In genomic region chr5:139575313-139575646, GRCh38 we compare ENCODE assay signal across 13 cellular contexts. TPM values are rescaled to one million over a fixed set of nuclear protein-coding genes. Genes with fewer than 3 reads are reported as not detected.
DNase-seq lines count a peak whose midpoint lies in the region; ATAC-seq, FAIRE-seq and TF ChIP-seq lines count a peak whose summit lies in the region.
"Had no signal": no experiment of that assay in that cellular context is flagged by ENCODE, and none has a peak within 500 bp of the region (broad histone marks: within the 10 kb centered on the region; RNA-seq: fewer than 3 reads in every experiment).

No MANE protein-coding gene starts in this region.

- POLR2A ChIA-PET in OCI-LY7 (lab: Charles Lee), result interaction anchor here (0.5 to 2.2 kb wide), 6 partner anchors 10 to 87 kb away, joined by 3 to 12 read pairs (median 3); partner anchors contain the start of gene UBE2D2
- POLR2A ChIA-PET in GM12878 (lab: Charles Lee), result interaction anchor here (0.5 to 3.6 kb wide), 9 partner anchors 10 to 283 kb away, joined by 3 to 26 read pairs (median 5); partner anchors contain the start of gene UBE2D2

- H3K4me3 ChIP-seq in OCI-LY7 (ENCODE audit: low read depth, low read length, poor library complexity, severe bottlenecking) (peak overlapping the region; percentile 42), GM12878 (0 out of 2 replicates have a peak overlapping the region, but pooled peaks have one; percentile 28)

- no peaks in the 10 kb centered on the region for H3K9me3 ChIP-seq in OCI-LY7 (ENCODE audit: low read length)
- H3K9me3 ChIP-seq in GM12878 (replicated peaks; ENCODE audit: control insufficient read depth, insufficient read depth, low read length), result no peaks in the 10 kb centered on the region; the same call in 2 of the 3 replicates

- intact Hi-C loops in OCI-LY7 (cut with micrococcal nuclease; ENCODE audit: unreplicated experiment) (loop anchor here (1.0 kb wide), 4 partner anchors 10 to 115 kb away; partner anchors contain the start of gene UBE2D2), GM12878 (cut with micrococcal nuclease; ENCODE audit: unreplicated experiment) (loop anchor here (2.0 to 5.0 kb wide), 2 partner anchors 38 to 192 kb away; no protein-coding TSS in a partner anchor)

- peak overlapping the region; percentile 95 for H3K27ac Mint-ChIP-seq in activated naive CD4-positive, alpha-beta T cell treated with anti-CD3 and anti-CD28 coated beads, Interleukin-2, amount 10 ng/mL, durations not matched to agents 7 days and 5 days
- H3K27ac Mint-ChIP-seq in stimulated activated naive CD8-positive, alpha-beta T cell treated with anti-CD3 and anti-CD28 coated beads, Interleukin-15, amount 100 ng/mL, for 72 hours, result no peak overlapping the region

- TF ChIP-seq RAD21 in GM12878 (IDR thresholded peaks at IDR 0.05; ENCODE audit: insufficient read depth, low read depth, low read length), result no peak

- RAD21 ChIA-PET in GM12878 (lab: Charles Lee; ENCODE audit: unreplicated experiment), result interaction anchor here (0.8 to 3.2 kb wide), 25 partner anchors 10 to 172 kb away, joined by 3 to 29 read pairs (median 4); partner anchors contain the start of gene UBE2D2

- in situ Hi-C loops in GM12878 (cut with MboI), result no loop called here

- peaks cover 41% of the 10 kb centered on the region for H4K20me1 ChIP-seq in OCI-LY7 (ENCODE audit: insufficient read depth, low read length)
- peaks cover 11% of the 10 kb centered on the region for H4K20me1 ChIP-seq in GM12878 (ENCODE audit: control insufficient read depth, insufficient read depth)

- DNase-seq in activated naive CD4-positive, alpha-beta T cell treated with anti-CD3 and anti-CD28 coated beads, Interleukin-2, amount 10 ng/mL, durations not matched to agents 7 days and 5 days, result no peak
- no peak for DNase-seq in activated naive CD4-positive, alpha-beta T cell treated with Interleukin-2 at 50 U/mL for 16 hours
- DNase-seq in OCI-LY7 (ENCODE audit: low spot score), result no peak
- DNase-seq in GM12878 (ENCODE audit: low read depth, low spot score), result no peak
- no peak for DNase-seq in stimulated activated naive CD8-positive, alpha-beta T cell treated with anti-CD3 and anti-CD28 coated beads, Interleukin-15, amount 100 ng/mL, for 72 hours
- no peak for DNase-seq in NCI-H446 (lab: John Stamatoyannopoulos, UW)
- DNase-seq: endodermal cell; posterior cingulate gyrus; stimulated activated naive B cell treated with anti-CD40 and anti-IgM and Interleukin-4, amounts not matched to agents 10 μg/mL and 1 μg/mL and 100 μg/mL, for 72 hours had no signal

- H3K27me3 ChIP-seq in GM12878 (replicated peaks in 1 of 2; ENCODE audit: control insufficient read depth in 2 of 2, insufficient read depth in 2 of 2, low read length in 1 of 2), result no peaks in the 10 kb centered on the region

- TF ChIP-seq POLR2A in GM12878 (IDR thresholded peaks at IDR 0.05; ENCODE audit: low read depth, low read length), result no peak

- peak overlapping the region; percentile 72 for H3K27ac ChIP-seq in OCI-LY7 (ENCODE audit: low read depth, low read length, poor library complexity, severe bottlenecking)
- peak overlapping the region; percentile 9; the same call in 1 of the 2 replicates for H3K27ac ChIP-seq in GM12878 (ENCODE audit: control insufficient read depth, insufficient read depth)

- H3K4me3 Mint-ChIP-seq in activated naive CD4-positive, alpha-beta T cell treated with anti-CD3 and anti-CD28 coated beads, Interleukin-2, amount 10 ng/mL, durations not matched to agents 7 days and 5 days, result no peak overlapping the region
- peak overlapping the region; percentile 13 to 48 for H3K4me3 Mint-ChIP-seq in stimulated activated naive CD8-positive, alpha-beta T cell treated with anti-CD3 and anti-CD28 coated beads, Interleukin-15, amount 100 ng/mL, for 72 hours
- H3K4me3 Mint-ChIP-seq: endodermal cell; stimulated activated naive B cell treated with anti-CD40 and anti-IgM and Interleukin-4, amounts not matched to agents 10 μg/mL and 1 μg/mL and 100 μg/mL, for 72 hours had no signal

- H3K4me1 Mint-ChIP-seq in activated naive CD4-positive, alpha-beta T cell treated with anti-CD3 and anti-CD28 coated beads, Interleukin-2, amount 10 ng/mL, durations not matched to agents 7 days and 5 days, result peaks cover 73% of the 10 kb centered on the region
- peaks cover 68% of the 10 kb centered on the region for H3K4me1 Mint-ChIP-seq in stimulated activated naive CD8-positive, alpha-beta T cell treated with anti-CD3 and anti-CD28 coated beads, Interleukin-15, amount 100 ng/mL, for 72 hours

- TF ChIP-seq CTCF in OCI-LY7 (conservative IDR thresholded peaks at IDR 0.05; ENCODE audit: low read length) (peak; percentile 28; the same call in 1 of the 2 replicates), GM12878 (IDR thresholded peaks at IDR 0.05 in 2 of 3, conservative IDR thresholded peaks at IDR 0.05 in 1 of 3; ENCODE audit: control insufficient read depth in 2 of 3, extremely low read depth in 1 of 3, insufficient read depth in 1 of 3, low read depth in 3 of 3, low read length in 3 of 3) (no peak)

- no peaks in the 10 kb centered on the region for H3K27me3 Mint-ChIP-seq in activated naive CD4-positive, alpha-beta T cell treated with anti-CD3 and anti-CD28 coated beads, Interleukin-2, amount 10 ng/mL, durations not matched to agents 7 days and 5 days
- H3K27me3 Mint-ChIP-seq in stimulated activated naive CD8-positive, alpha-beta T cell treated with anti-CD3 and anti-CD28 coated beads, Interleukin-15, amount 100 ng/mL, for 72 hours, result no peaks in the 10 kb centered on the region
- H3K27me3 Mint-ChIP-seq: stimulated activated naive B cell treated with anti-CD40 and anti-IgM and Interleukin-4, amounts not matched to agents 10 μg/mL and 1 μg/mL and 100 μg/mL, for 72 hours had no signal

- WGBS in GM12878 (ENCODE audit: insufficient coverage, insufficient replicate concordance, low lambda C conversion rate, missing lambda C conversion rate), result 31% methylated on average over 2 of the region's 2 CpGs

- peaks cover 74% of the 10 kb centered on the region for H3K36me3 ChIP-seq in OCI-LY7 (ENCODE audit: insufficient read depth, low read length)
- H3K36me3 ChIP-seq in GM12878 (ENCODE audit: control insufficient read depth in 2 of 2, insufficient read depth in 2 of 2, low read length in 1 of 2), result peaks cover 0 to 3% of the 10 kb centered on the region in 2 experiments; a peak in 1 of 4 replicates

- ATAC-seq in GM12878 (no peak), HG03469 (IDR thresholded peaks at IDR 0.05; ENCODE audit: unreplicated experiment) (no peak), HG03521 (IDR thresholded peaks at IDR 0.05; ENCODE audit: unreplicated experiment) (no peak)
- no peak for ATAC-seq in stimulated activated naive CD8-positive, alpha-beta T cell treated with anti-CD3 and anti-CD28 coated beads, Interleukin-15, amount 100 ng/mL, for 72 hours

- no TSS peak for BruUV-seq in OCI-LY7 (replicated peaks; lab: Mats Ljungman, UMichigan)
- BruUV-seq in GM12878 (replicated peaks; lab: Mats Ljungman, UMichigan), result no TSS peak

- H3K79me2 ChIP-seq in OCI-LY7 (ENCODE audit: insufficient read depth, low read depth, low read length) (peaks cover 100% of the 10 kb centered on the region), GM12878 (ENCODE audit: control insufficient read depth, insufficient read depth, low read length) (peaks cover 80% of the 10 kb centered on the region)

- no peak overlapping the region for H2AFZ ChIP-seq in OCI-LY7 (ENCODE audit: low read length)
- no peak overlapping the region for H2AFZ ChIP-seq in GM12878 (ENCODE audit: control insufficient read depth, low read depth, low read length)

- peaks cover 79% of the 10 kb centered on the region for H3K4me1 ChIP-seq in OCI-LY7 (ENCODE audit: insufficient read depth, low read length, poor library complexity, severe bottlenecking)
- peaks cover 44% of the 10 kb centered on the region for H3K4me1 ChIP-seq in GM12878 (ENCODE audit: control insufficient read depth, insufficient read depth, low read length)

- no peaks in the 10 kb centered on the region for H3K9me2 ChIP-seq in OCI-LY7 (ENCODE audit: insufficient read depth, low read length)

- peak overlapping the region; percentile 64 for H3K4me2 ChIP-seq in OCI-LY7 (ENCODE audit: low read length)
- peak overlapping the region; percentile 87 for H3K4me2 ChIP-seq in GM12878 (ENCODE audit: control insufficient read depth, insufficient read depth)

- no peak overlapping the region for H3K9ac ChIP-seq in GM12878 (ENCODE audit: control insufficient read depth, insufficient read depth, low read length)

- H3K9me3 Mint-ChIP-seq in activated naive CD4-positive, alpha-beta T cell treated with anti-CD3 and anti-CD28 coated beads, Interleukin-2, amount 10 ng/mL, durations not matched to agents 7 days and 5 days, result no peaks in the 10 kb centered on the region
- no peaks in the 10 kb centered on the region for H3K9me3 Mint-ChIP-seq in stimulated activated naive CD8-positive, alpha-beta T cell treated with anti-CD3 and anti-CD28 coated beads, Interleukin-15, amount 100 ng/mL, for 72 hours
- H3K9me3 Mint-ChIP-seq: endodermal cell; stimulated activated naive B cell treated with anti-CD40 and anti-IgM and Interleukin-4, amounts not matched to agents 10 μg/mL and 1 μg/mL and 100 μg/mL, for 72 hours had no signal

- SMC1A ChIA-PET in GM12878 (lab: Charles Lee; ENCODE audit: uncharacterized antibody, unreplicated experiment), result interaction anchor here (0.8 to 7.3 kb wide), 25 partner anchors 11 to 191 kb away, joined by 3 to 69 read pairs (median 6); no protein-coding TSS in a partner anchor

- CTCF ChIA-PET in activated naive CD4-positive, alpha-beta T cell treated with anti-CD3 and anti-CD28 coated beads, Interleukin-2, amount 10 ng/mL, durations not matched to agents 7 days and 5 days (lab: Charles Lee), result interaction anchor here (0.7 to 3.0 kb wide), 20 partner anchors 9 to 280 kb away, joined by 3 to 18 read pairs (median 4); no protein-coding TSS in a partner anchor
- CTCF ChIA-PET in OCI-LY7 (lab: Charles Lee; ENCODE audit: unreplicated experiment) (no interaction called here), GM12878 (lab: Yijun Ruan, JAX) (interaction anchor here (0.6 to 5.0 kb wide), 33 partner anchors 9 to 200 kb away, joined by 3 to 78 read pairs (median 6); partner anchors contain the start of gene UBE2D2)

- peaks cover 37% of the 10 kb centered on the region for H3K36me3 Mint-ChIP-seq in activated naive CD4-positive, alpha-beta T cell treated with anti-CD3 and anti-CD28 coated beads, Interleukin-2, amount 10 ng/mL, durations not matched to agents 7 days and 5 days

- no peak for FAIRE-seq in GM12878 (lab: Jason Lieb, UNC)
- FAIRE-seq: small intestine, urothelium cell line had no signal

- no peak for TF ChIP-seq EP300 in GM12878 (IDR thresholded peaks at IDR 0.05; ENCODE audit: borderline replicate concordance in 1 of 2, control insufficient read depth in 1 of 2, low read depth in 2 of 2, low read length in 2 of 2)

RNA-seq across cellular contexts. Expression of gene UBE2D2, which starts 14.1 kb away (rescaled TPM):
- total RNA-seq in OCI-LY7 (2014; rRNA removed; shearing (Covaris generic)), result 102 and 145 TPM in 2 replicates
- total RNA-seq in OCI-LY7 (2022) (239 and 271 TPM in 2 replicates), GM12878 (2014; rRNA removed) (93.1 and 107 TPM in 2 replicates), GM12878 (2014; rRNA removed; fragmentation: Illumina TruSeq; extraction: Trizol) (134 and 136 TPM in 2 replicates), GM12878 (2021) (166 and 174 TPM in 2 replicates)
- total RNA-seq in GM12878 (2013; cell fraction: nucleolus; rRNA removed), result 91.1 and 104 TPM in 2 replicates
- polyA plus RNA-seq in GM12878 (2011; ENCODE audit: low read depth), result 146 TPM
- polyA plus RNA-seq in GM12878 (2011; rRNA removed) (139 and 185 TPM in 2 replicates), GM12878 (2014; fragmentation: Illumina TruSeq; extraction: Trizol) (120 and 151 TPM in 2 replicates), GM12878 (2014; fragmentation: Nextera tagmentation; extraction: Ambion mirVana) (100 to 1,000 TPM in 1 of 2 experiments, 10 to 100 TPM in 1; 58.6 to 120 TPM), GM12878 (2014; rRNA removed) (79.2 and 99.2 TPM in 2 replicates), GM12878 (2016; fragmentation: Nextera tagmentation; extraction: Ambion mirVana) (100 to 1,000 TPM; 227 to 245 TPM)
- polyA plus RNA-seq in GM12878 (2011; cell fraction: cytosol; rRNA removed), result 40.9 and 52.0 TPM in 2 replicates
- 40.3 and 44.3 TPM in 2 replicates for polyA plus RNA-seq in GM12878 (2011; cell fraction: nucleus; rRNA removed)
- polyA plus RNA-seq in GM12878 (2012), result 193 and 217 TPM in 2 replicates
- 52.8 and 83.5 TPM in 2 replicates for polyA minus RNA-seq in GM12878 (2011; rRNA and poly(A)+ RNA removed)
- polyA minus RNA-seq in GM12878 (2011; cell fraction: cytosol; rRNA and poly(A)+ RNA removed), result 31.5 and 44.0 TPM in 2 replicates
- 20.8 and 43.4 TPM in 2 replicates for polyA minus RNA-seq in GM12878 (2011; cell fraction: nucleus; rRNA and poly(A)+ RNA removed)
